In the genomic region with DNA sequence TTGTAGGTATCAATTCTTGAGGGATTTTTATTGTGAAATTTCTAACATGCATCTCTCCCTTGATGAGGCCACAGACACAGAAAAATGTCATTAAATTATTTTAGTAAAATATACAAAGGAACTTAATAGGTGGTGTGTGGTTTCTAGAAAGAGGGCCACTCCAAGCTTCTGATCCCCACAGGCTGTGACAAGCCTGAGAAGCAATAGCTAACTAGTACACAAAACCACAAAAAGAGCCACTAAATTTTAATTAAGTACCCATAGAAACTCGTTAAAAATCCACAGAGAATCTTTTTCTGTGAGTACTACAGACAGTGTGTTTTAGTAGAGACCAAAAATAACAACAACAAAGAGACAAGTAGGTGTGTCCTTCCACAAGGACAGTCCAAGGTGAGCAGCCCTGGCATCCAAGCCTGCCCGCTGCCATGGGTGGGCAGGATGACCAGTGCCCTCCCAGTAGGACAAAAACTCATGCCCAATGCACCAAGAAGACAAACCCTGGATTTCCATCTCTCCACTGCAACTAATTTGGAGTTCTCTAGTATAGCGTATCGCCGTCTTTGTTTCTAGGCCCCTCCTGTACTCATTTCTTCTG, we compare ENCODE assay signal across 11 cellular contexts.
DNase-seq lines count a peak whose midpoint lies in the region; TF ChIP-seq lines count a peak whose summit lies in the region.
"Had no signal": no experiment of that assay in that cellular context is flagged by ENCODE, and none has a peak within 500 bp of the region (broad histone marks: within the 10 kb centered on the region; RNA-seq: fewer than 3 reads in every experiment).

No MANE protein-coding gene starts in this region.

- H4K20me1 ChIP-seq in DOHH2 (ENCODE audit: control insufficient read depth, insufficient read depth, low read depth, low read length) (peaks cover 8% of the 10 kb centered on the region), OCI-LY7 (ENCODE audit: insufficient read depth, low read length) (no peaks in the 10 kb centered on the region; the same call in 1 of the 2 replicates)

- CTCF ChIA-PET in OCI-LY7 (lab: Charles Lee; ENCODE audit: unreplicated experiment) = no interaction called here

- POLR2A ChIA-PET in OCI-LY7 (lab: Charles Lee) = interaction anchor here (1.2 kb wide), 1 partner anchor 15 kb away, joined by 4 read pairs; no protein-coding TSS in a partner anchor

- H3K4me2 ChIP-seq in DOHH2 (ENCODE audit: low read length) (peak overlapping the region; percentile 53), OCI-LY7 (ENCODE audit: low read length) (peak overlapping the region; percentile 15; the same call in 1 of the 2 replicates)

- H3K4me3 ChIP-seq in DOHH2 (ENCODE audit: low read length) (no peak overlapping the region), OCI-LY7 (ENCODE audit: low read depth, low read length, poor library complexity, severe bottlenecking) (no peak overlapping the region), esophagus squamous epithelium (no peak overlapping the region), rectal smooth muscle tissue (ENCODE audit: low read length) (no peak overlapping the region)
- H3K4me3 ChIP-seq: coronary artery, SJCRH30 had no signal

- intact Hi-C loops in OCI-LY7 (cut with micrococcal nuclease; ENCODE audit: unreplicated experiment) (no loop called here), esophagus squamous epithelium (cut with DNase I) (loop anchor here (10.0 kb wide), 1 partner anchor 206 kb away; no protein-coding TSS in a partner anchor)

- no peak overlapping the region for H3K9ac ChIP-seq in rectal smooth muscle tissue (ENCODE audit: low read length)

- H3K9me3 ChIP-seq in DOHH2 (ENCODE audit: control insufficient read depth, insufficient read depth, low read length) = no peaks in the 10 kb centered on the region
- H3K9me3 ChIP-seq in OCI-LY7 (ENCODE audit: low read length) = no peaks in the 10 kb centered on the region
- H3K9me3 ChIP-seq in esophagus squamous epithelium = no peaks in the 10 kb centered on the region
- H3K9me3 ChIP-seq: SJCRH30 had no signal

- H3K79me2 ChIP-seq in DOHH2 (ENCODE audit: control insufficient read depth, low read length) (no peaks in the 10 kb centered on the region), OCI-LY7 (ENCODE audit: insufficient read depth, low read depth, low read length) (no peaks in the 10 kb centered on the region)

- 80 to 83% methylated on average over 5 of the region's 5 CpGs for WGBS in esophagus squamous epithelium, 2 donors

- DNase-seq in OCI-LY7 (ENCODE audit: low spot score) = no peak
- no peak for DNase-seq in esophagus squamous epithelium (lab: John Stamatoyannopoulos, UW)
- no peak for DNase-seq in hepatic stellate cell (ENCODE audit: low spot score)
- no peak for DNase-seq in stimulated activated CD4-positive, alpha-beta T cell treated with anti-CD3 and anti-CD28 coated beads, Interleukin-2, amount 100 ng/mL, for 24 hours
- no peak for DNase-seq in D341Med (ENCODE audit: low spot score)
- no peak for DNase-seq in GM19240 (ENCODE audit: insufficient read length, low spot score)
- DNase-seq: DMS 273 treated with DMSO at 0.1 percent for 48 hours, SJCRH30 had no signal

- no peak for TF ChIP-seq POLR2A in esophagus squamous epithelium (IDR thresholded peaks at IDR 0.05)

- H3K4me1 ChIP-seq in DOHH2 (ENCODE audit: control insufficient read depth, low read length) = peaks cover 58% of the 10 kb centered on the region
- peaks cover 33% of the 10 kb centered on the region for H3K4me1 ChIP-seq in OCI-LY7 (ENCODE audit: insufficient read depth, low read length, poor library complexity, severe bottlenecking)
- peaks cover 19 to 75% (median 38%) of the 10 kb centered on the region in 3 donors for H3K4me1 ChIP-seq in esophagus squamous epithelium
- peaks cover 66% of the 10 kb centered on the region for H3K4me1 ChIP-seq in rectal smooth muscle tissue (ENCODE audit: control insufficient read depth, insufficient read depth, low read length)

- TF ChIP-seq CTCF in DOHH2 (IDR thresholded peaks at IDR 0.05; ENCODE audit: low read depth, low read length, poor library complexity, severe bottlenecking) (no peak), OCI-LY7 (conservative IDR thresholded peaks at IDR 0.05; ENCODE audit: low read length) (no peak), esophagus squamous epithelium (IDR thresholded peaks at IDR 0.05) (no peak)

- H3K27ac ChIP-seq in DOHH2 (ENCODE audit: low read depth, low read length) = no peak overlapping the region
- H3K27ac ChIP-seq in OCI-LY7 (ENCODE audit: low read depth, low read length, poor library complexity, severe bottlenecking) = no peak overlapping the region
- peak overlapping the region in 3 of 4 donors; percentile 53 to 87 (median 81) for H3K27ac ChIP-seq in esophagus squamous epithelium
- H3K27ac ChIP-seq in rectal smooth muscle tissue (ENCODE audit: low read depth, low read length) = peak overlapping the region; percentile 84
- H3K27ac ChIP-seq: SJCRH30 had no signal

- H3K36me3 ChIP-seq in DOHH2 (ENCODE audit: control insufficient read depth, low read length) (peaks cover 37% of the 10 kb centered on the region), OCI-LY7 (ENCODE audit: insufficient read depth, low read length) (peaks cover 31% of the 10 kb centered on the region; the same call in 1 of the 2 replicates), esophagus squamous epithelium (peaks cover 0 to 54% (median 0%) of the 10 kb centered on the region in 3 donors), rectal smooth muscle tissue (ENCODE audit: control insufficient read depth, insufficient read depth, low read length) (peaks cover 8% of the 10 kb centered on the region)

- no peaks in the 10 kb centered on the region for H3K9me2 ChIP-seq in DOHH2 (replicated peaks; ENCODE audit: control insufficient read depth, low read length)
- no peaks in the 10 kb centered on the region for H3K9me2 ChIP-seq in OCI-LY7 (ENCODE audit: insufficient read depth, low read length)

- no TSS peak for BruUV-seq in OCI-LY7 (replicated peaks; lab: Mats Ljungman, UMichigan)

- H2AFZ ChIP-seq in OCI-LY7 (ENCODE audit: low read length) = no peak overlapping the region

- H3K27me3 ChIP-seq in DOHH2 (ENCODE audit: control insufficient read depth, low read length) (no peaks in the 10 kb centered on the region), esophagus squamous epithelium (no peaks in the 10 kb centered on the region), rectal smooth muscle tissue (ENCODE audit: control insufficient read depth, insufficient read depth, low read length) (no peaks in the 10 kb centered on the region)
- H3K27me3 ChIP-seq: SJCRH30 had no signal

- peaks cover 5% of the 10 kb centered on the region; the same call in 1 of the 2 replicates for H3F3A ChIP-seq in DOHH2 (ENCODE audit: control insufficient read depth, insufficient read depth)

Comparison
In these comparisons a context has a peak if more than half of its experiments do, and no peak if none do; other contexts are left out.
1. H3K27ac ChIP-seq: peak in esophagus squamous epithelium (3 of 4) and rectal smooth muscle tissue (single experiment); none in DOHH2 (single experiment) and OCI-LY7 (single experiment).